7 cellular contexts compared by ENCODE assay signal in the genomic region with DNA sequence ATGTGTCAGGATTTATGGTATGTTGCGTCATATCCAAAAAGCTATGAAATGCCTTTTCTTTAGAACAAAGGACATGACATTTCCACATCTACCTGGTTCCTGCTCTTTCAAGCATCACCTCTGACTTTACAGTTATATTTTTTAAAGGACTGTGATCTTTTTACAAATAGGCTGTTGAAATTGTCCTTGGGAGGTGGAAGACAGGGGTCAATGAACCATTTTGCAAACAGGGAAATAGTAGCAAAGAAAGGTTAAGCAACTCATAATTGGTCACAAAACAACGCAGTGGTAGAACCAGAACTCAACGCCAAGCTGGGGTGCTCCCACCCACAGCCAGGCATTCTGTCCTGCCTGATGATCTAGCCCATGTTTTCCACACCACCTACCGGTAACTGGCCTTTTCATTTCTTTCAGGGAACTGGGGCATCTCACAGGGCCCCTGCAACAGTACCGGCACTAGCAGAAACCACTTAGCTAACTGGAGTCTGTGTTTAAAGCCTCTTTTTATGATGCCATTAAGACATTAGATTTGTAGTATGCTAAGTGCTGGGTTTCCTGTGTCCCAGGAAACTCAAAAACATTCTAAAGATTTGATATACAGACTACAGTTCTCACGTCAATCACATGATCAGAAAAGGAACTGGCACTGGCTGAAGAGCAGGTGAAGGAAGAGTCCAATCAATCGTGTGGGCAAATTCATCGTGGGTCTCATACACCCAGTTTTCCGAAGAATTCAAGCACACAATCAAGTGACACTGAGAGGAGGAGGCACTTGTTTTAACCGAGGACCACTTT. TPM values are rescaled to one million over a fixed set of nuclear protein-coding genes. Genes with fewer than 3 reads are reported as not detected.
DNase-seq lines count a peak whose midpoint lies in the region; ATAC-seq and TF ChIP-seq lines count a peak whose summit lies in the region.

No MANE protein-coding gene starts in this region.

- peaks cover 59 to 79% of the 10 kb centered on the region in 2 experiments for H3K4me1 Mint-ChIP-seq in H9
- peaks cover 29 to 95% (median 77%) of the 10 kb centered on the region in 4 donors for H3K4me1 Mint-ChIP-seq in naive thymus-derived CD8-positive, alpha-beta T cell

- H3K18ac ChIP-seq in H9 (ENCODE audit: insufficient read length, low read depth, low read length) (no peak overlapping the region), mesendoderm (ENCODE audit: low read length) (no peak overlapping the region)

- peak; percentile 41 to 67 for ATAC-seq in naive thymus-derived CD8-positive, alpha-beta T cell
- no peak for ATAC-seq in GM19467 (IDR thresholded peaks at IDR 0.05; ENCODE audit: unreplicated experiment)

- H4K20me1 ChIP-seq in H9 (ENCODE audit: control insufficient read depth, insufficient read depth, insufficient read length), result no peaks in the 10 kb centered on the region

- H3K23ac ChIP-seq in H9 (ENCODE audit: insufficient read length, low read depth, low read length) (no peak overlapping the region), mesendoderm (ENCODE audit: low read length) (no peak overlapping the region)

- peak overlapping the region in 6 of 59 donors; percentile 4 to 18 (median 12) for H3K4me3 ChIP-seq in dorsolateral prefrontal cortex
- H3K4me3 ChIP-seq in mesendoderm (ENCODE audit: low read length), result no peak overlapping the region

- H4K8ac ChIP-seq in H9 (replicated peaks; ENCODE audit: insufficient read length, low read depth, low read length), result no peak overlapping the region
- H4K8ac ChIP-seq in mesendoderm (ENCODE audit: low read depth, low read length), result no peak overlapping the region

- H3K4ac ChIP-seq in H9 (ENCODE audit: low read depth, low read length) (no peak overlapping the region), mesendoderm (ENCODE audit: low read depth, low read length) (no peak overlapping the region)

- no peak overlapping the region for H3K9ac ChIP-seq in H9 (ENCODE audit: extremely low read depth, insufficient read length, low read length)
- H3K9ac ChIP-seq in mesendoderm (ENCODE audit: low read length), result no peak overlapping the region

- H2AFZ ChIP-seq in H9 (ENCODE audit: low read length), result no peak overlapping the region

- H3K36me3 ChIP-seq in mesendoderm (ENCODE audit: control insufficient read depth, insufficient read depth, low read length), result peaks cover 32% of the 10 kb centered on the region

- no peak overlapping the region for H2BK20ac ChIP-seq in H9 (ENCODE audit: low read depth, low read length, poor library complexity, severe bottlenecking)

- no peaks in the 10 kb centered on the region for H3K27me3 ChIP-seq in H9 (ENCODE audit: insufficient read depth, low read length)
- no peaks in the 10 kb centered on the region for H3K27me3 ChIP-seq in dorsolateral prefrontal cortex
- H3K27me3 ChIP-seq in mesendoderm (ENCODE audit: insufficient read depth, low read length, poor library complexity), result no peaks in the 10 kb centered on the region

- no CpG with 5 or more reads among the region's 10 CpGs for WGBS in H9 (ENCODE audit: extremely low coverage, insufficient read length, low lambda C conversion rate)
- no CpG with 5 or more reads among the region's 10 CpGs for WGBS in mesendoderm (ENCODE audit: extremely low coverage, insufficient coverage, low lambda C conversion rate)

- no peak overlapping the region for H2BK5ac ChIP-seq in H9 (ENCODE audit: insufficient read length, low read length)
- H2BK5ac ChIP-seq in mesendoderm (ENCODE audit: low read length), result no peak overlapping the region

- H2AK5ac ChIP-seq in H9 (ENCODE audit: insufficient read length, low read length) (no peak overlapping the region), mesendoderm (ENCODE audit: low read length) (no peak overlapping the region)

- no peak overlapping the region for H4K91ac ChIP-seq in H9 (ENCODE audit: insufficient read length, low read depth, low read length)

- peaks cover 48 to 77% (median 63%) of the 10 kb centered on the region in 3 experiments for H3K36me3 Mint-ChIP-seq in H9 (ENCODE audit: insufficient read depth in 1 of 3, low read depth in 3 of 3)
- H3K36me3 Mint-ChIP-seq in naive thymus-derived CD8-positive, alpha-beta T cell, result peaks cover 31 to 73% (median 39%) of the 10 kb centered on the region in 3 donors

- H3K4me2 ChIP-seq in H9 (ENCODE audit: insufficient read depth, insufficient read length, low read length) (no peak overlapping the region), mesendoderm (ENCODE audit: low read length) (no peak overlapping the region)

- intact Hi-C loops in dorsolateral prefrontal cortex (cut with DNase I), result loop anchor here (2.0 to 10.0 kb wide), 6 partner anchors 335 to 625 kb away; a partner anchor contains a TSS

- TF ChIP-seq CTCF in H9 (conservative IDR thresholded peaks at IDR 0.05), result no peak
- no peak for TF ChIP-seq CTCF in dorsolateral prefrontal cortex (IDR thresholded peaks at IDR 0.05 in 54 of 56, conservative IDR thresholded peaks at IDR 0.05 in 2 of 56; ENCODE audit: low read depth in 1 of 56, partially characterized antibody in 56 of 56)

- H3K56ac ChIP-seq in H9 (ENCODE audit: insufficient read length, low read depth, low read length), result no peak overlapping the region
- no peak overlapping the region for H3K56ac ChIP-seq in mesendoderm (ENCODE audit: low read length)

- no peak overlapping the region for H3K4me3 Mint-ChIP-seq in H9
- peak overlapping the region; percentile 79 to 94 (median 92) for H3K4me3 Mint-ChIP-seq in naive thymus-derived CD8-positive, alpha-beta T cell

- H3K9me3 Mint-ChIP-seq in H9, result no peaks in the 10 kb centered on the region
- H3K9me3 Mint-ChIP-seq in naive thymus-derived CD8-positive, alpha-beta T cell, result no peaks in the 10 kb centered on the region

- no peaks in the 10 kb centered on the region for H3K4me1 ChIP-seq in H9 (ENCODE audit: insufficient read depth, low read length)
- H3K4me1 ChIP-seq in mesendoderm (ENCODE audit: control insufficient read depth, low read depth, low read length), result no peaks in the 10 kb centered on the region

- no peak for DNase-seq in H9
- peak; percentile 68 for DNase-seq in SIG-M5 (lab: John Stamatoyannopoulos, UW)
- DNase-seq in dorsolateral prefrontal cortex, result no peak
- peak in 2 of 10 donors; percentile 66 to 67 for DNase-seq in naive thymus-derived CD8-positive, alpha-beta T cell
- DNase-seq in mesendoderm, result no peak
- no peak for DNase-seq in 8988T

- no peak overlapping the region for H2BK12ac ChIP-seq in H9 (ENCODE audit: insufficient read length, low read depth, low read length)

- H2BK15ac ChIP-seq in H9 (ENCODE audit: low read depth, low read length), result no peak overlapping the region
- no peak overlapping the region for H2BK15ac ChIP-seq in mesendoderm (replicated peaks; ENCODE audit: low read depth)

- POLR2A ChIA-PET in naive thymus-derived CD8-positive, alpha-beta T cell (lab: Charles Lee), result interaction anchor here (0.7 to 5.5 kb wide), 13 partner anchors 9 to 370 kb away, joined by 3 to 88 read pairs (median 4); a partner anchor contains a TSS

- peaks cover 9% of the 10 kb centered on the region for H3K79me1 ChIP-seq in H9 (ENCODE audit: insufficient read depth, low read depth, low read length, poor library complexity, severe bottlenecking)
- peaks cover 22% of the 10 kb centered on the region for H3K79me1 ChIP-seq in mesendoderm (ENCODE audit: low read length)

- H2BK120ac ChIP-seq in H9 (ENCODE audit: low read depth, low read length, poor library complexity, severe bottlenecking), result no peak overlapping the region
- no peak overlapping the region for H2BK120ac ChIP-seq in mesendoderm (ENCODE audit: low read depth, low read length)

- no peaks in the 10 kb centered on the region for H3K23me2 ChIP-seq in H9 (ENCODE audit: insufficient read length, low read depth, low read length, poor library complexity, severe bottlenecking)

- H3K27ac ChIP-seq in H9 (ENCODE audit: insufficient read length, low read depth, low read length) (no peak overlapping the region), dorsolateral prefrontal cortex (peak overlapping the region in 39 of 59 donors; percentile 1 to 78 (median 29)), mesendoderm (ENCODE audit: low read depth, low read length) (no peak overlapping the region)

- no peak overlapping the region for H4K5ac ChIP-seq in H9 (ENCODE audit: insufficient read length, low read depth, low read length)
- no peak overlapping the region for H4K5ac ChIP-seq in mesendoderm (ENCODE audit: low read length)

- H3K9me3 ChIP-seq in H9 (ENCODE audit: control insufficient read depth, low read depth, low read length), result no peaks in the 10 kb centered on the region

- peaks cover 63% of the 10 kb centered on the region for H3K79me2 ChIP-seq in H9 (ENCODE audit: insufficient read depth, low read length)
- peaks cover 75% of the 10 kb centered on the region for H3K79me2 ChIP-seq in mesendoderm (ENCODE audit: control insufficient read depth, insufficient read depth, low read length)

- peak overlapping the region in 2 of 3 experiments; percentile 23 to 95; a peak in 5 of 7 replicates for H3K27ac Mint-ChIP-seq in H9
- peak overlapping the region; percentile 91 to 99 (median 96) for H3K27ac Mint-ChIP-seq in naive thymus-derived CD8-positive, alpha-beta T cell

- no peak overlapping the region for H3K14ac ChIP-seq in H9 (ENCODE audit: insufficient read depth, low read length)

- H3T11ph ChIP-seq in H9 (ENCODE audit: low read length), result no peak overlapping the region

- H3K27me3 Mint-ChIP-seq in H9 (ENCODE audit: low read depth), result no peaks in the 10 kb centered on the region
- H3K27me3 Mint-ChIP-seq in naive thymus-derived CD8-positive, alpha-beta T cell, result no peaks in the 10 kb centered on the region

RNA-seq across cellular contexts. Expression of a gene that starts 13.9 kb away (rescaled TPM):
- total RNA-seq in H9 (2021), result 79.2 and 82.8 TPM in 2 replicates
- 10 to 100 TPM in 20 of 120 experiments, 1 to 10 TPM in 100; 3.0 to 16.2 (median 7.4) TPM for total RNA-seq in dorsolateral prefrontal cortex
- total RNA-seq in naive thymus-derived CD8-positive, alpha-beta T cell, result 100 to 1,000 TPM; 100 to 101 TPM
- 10 to 100 TPM; 21.5 to 34.2 (median 25.3) TPM for polyA plus RNA-seq in naive thymus-derived CD8-positive, alpha-beta T cell
- polyA plus RNA-seq in mesendoderm (2013, experiment 1 of 2), result 22.0 TPM
- polyA plus RNA-seq in mesendoderm (2013, experiment 2 of 2), result 21.5 TPM

Comparison
In these comparisons a context has a peak if more than half of its experiments do, and no peak if none do; other contexts are left out.
1. H3K27ac ChIP-seq: peak in dorsolateral prefrontal cortex (39 of 59); none in H9 (single experiment) and mesendoderm (single experiment).
2. H3K4me3 Mint-ChIP-seq: peak in naive thymus-derived CD8-positive, alpha-beta T cell (10 of 10); none in H9 (0 of 2).